1 cellular context compared by ENCODE assay signal in the genomic region with DNA sequence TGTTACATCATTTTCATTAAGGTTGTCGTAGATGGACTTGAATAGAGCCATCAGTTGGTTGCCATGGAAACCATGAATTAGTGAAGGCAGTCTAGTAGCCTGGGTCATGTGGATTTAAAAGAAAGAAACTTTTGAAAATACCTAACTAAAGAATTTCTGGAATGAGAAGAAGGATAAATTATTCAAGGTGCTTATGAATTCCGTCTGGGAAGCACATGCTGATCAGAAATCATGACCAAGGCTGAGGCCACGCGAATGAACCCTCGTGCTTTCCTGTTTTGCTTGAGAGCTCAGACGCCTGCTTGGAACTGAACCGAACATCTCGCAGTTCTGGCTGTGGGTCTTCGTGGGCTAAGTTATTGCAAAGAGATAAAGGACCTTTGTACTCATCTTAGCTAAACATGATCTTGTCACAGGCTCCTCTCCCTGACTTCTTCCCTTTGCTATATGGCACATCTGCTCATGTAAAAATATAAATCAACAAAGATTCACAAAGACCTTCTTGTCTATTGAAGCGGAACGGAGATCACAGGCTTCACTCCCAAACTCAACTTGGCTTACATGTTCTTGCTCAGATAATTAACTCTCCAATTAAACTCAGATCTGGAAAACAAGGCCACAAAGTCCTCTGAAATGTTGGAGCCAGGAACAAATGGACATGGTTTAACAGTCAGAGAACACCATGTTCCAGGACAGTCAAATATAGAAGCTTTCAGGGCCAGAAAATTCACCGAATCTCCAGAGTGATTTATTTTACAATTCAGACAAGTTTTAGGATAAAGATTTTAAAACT.
TF ChIP-seq lines count a peak whose summit lies in the region.

No MANE protein-coding gene starts in this region.

TF ChIP-seq in GM23338, 12 proteins besides CTCF, POLR2A, EP300 and RAD21 (continued from another document):
- TF ChIP-seq, protein P1, sequence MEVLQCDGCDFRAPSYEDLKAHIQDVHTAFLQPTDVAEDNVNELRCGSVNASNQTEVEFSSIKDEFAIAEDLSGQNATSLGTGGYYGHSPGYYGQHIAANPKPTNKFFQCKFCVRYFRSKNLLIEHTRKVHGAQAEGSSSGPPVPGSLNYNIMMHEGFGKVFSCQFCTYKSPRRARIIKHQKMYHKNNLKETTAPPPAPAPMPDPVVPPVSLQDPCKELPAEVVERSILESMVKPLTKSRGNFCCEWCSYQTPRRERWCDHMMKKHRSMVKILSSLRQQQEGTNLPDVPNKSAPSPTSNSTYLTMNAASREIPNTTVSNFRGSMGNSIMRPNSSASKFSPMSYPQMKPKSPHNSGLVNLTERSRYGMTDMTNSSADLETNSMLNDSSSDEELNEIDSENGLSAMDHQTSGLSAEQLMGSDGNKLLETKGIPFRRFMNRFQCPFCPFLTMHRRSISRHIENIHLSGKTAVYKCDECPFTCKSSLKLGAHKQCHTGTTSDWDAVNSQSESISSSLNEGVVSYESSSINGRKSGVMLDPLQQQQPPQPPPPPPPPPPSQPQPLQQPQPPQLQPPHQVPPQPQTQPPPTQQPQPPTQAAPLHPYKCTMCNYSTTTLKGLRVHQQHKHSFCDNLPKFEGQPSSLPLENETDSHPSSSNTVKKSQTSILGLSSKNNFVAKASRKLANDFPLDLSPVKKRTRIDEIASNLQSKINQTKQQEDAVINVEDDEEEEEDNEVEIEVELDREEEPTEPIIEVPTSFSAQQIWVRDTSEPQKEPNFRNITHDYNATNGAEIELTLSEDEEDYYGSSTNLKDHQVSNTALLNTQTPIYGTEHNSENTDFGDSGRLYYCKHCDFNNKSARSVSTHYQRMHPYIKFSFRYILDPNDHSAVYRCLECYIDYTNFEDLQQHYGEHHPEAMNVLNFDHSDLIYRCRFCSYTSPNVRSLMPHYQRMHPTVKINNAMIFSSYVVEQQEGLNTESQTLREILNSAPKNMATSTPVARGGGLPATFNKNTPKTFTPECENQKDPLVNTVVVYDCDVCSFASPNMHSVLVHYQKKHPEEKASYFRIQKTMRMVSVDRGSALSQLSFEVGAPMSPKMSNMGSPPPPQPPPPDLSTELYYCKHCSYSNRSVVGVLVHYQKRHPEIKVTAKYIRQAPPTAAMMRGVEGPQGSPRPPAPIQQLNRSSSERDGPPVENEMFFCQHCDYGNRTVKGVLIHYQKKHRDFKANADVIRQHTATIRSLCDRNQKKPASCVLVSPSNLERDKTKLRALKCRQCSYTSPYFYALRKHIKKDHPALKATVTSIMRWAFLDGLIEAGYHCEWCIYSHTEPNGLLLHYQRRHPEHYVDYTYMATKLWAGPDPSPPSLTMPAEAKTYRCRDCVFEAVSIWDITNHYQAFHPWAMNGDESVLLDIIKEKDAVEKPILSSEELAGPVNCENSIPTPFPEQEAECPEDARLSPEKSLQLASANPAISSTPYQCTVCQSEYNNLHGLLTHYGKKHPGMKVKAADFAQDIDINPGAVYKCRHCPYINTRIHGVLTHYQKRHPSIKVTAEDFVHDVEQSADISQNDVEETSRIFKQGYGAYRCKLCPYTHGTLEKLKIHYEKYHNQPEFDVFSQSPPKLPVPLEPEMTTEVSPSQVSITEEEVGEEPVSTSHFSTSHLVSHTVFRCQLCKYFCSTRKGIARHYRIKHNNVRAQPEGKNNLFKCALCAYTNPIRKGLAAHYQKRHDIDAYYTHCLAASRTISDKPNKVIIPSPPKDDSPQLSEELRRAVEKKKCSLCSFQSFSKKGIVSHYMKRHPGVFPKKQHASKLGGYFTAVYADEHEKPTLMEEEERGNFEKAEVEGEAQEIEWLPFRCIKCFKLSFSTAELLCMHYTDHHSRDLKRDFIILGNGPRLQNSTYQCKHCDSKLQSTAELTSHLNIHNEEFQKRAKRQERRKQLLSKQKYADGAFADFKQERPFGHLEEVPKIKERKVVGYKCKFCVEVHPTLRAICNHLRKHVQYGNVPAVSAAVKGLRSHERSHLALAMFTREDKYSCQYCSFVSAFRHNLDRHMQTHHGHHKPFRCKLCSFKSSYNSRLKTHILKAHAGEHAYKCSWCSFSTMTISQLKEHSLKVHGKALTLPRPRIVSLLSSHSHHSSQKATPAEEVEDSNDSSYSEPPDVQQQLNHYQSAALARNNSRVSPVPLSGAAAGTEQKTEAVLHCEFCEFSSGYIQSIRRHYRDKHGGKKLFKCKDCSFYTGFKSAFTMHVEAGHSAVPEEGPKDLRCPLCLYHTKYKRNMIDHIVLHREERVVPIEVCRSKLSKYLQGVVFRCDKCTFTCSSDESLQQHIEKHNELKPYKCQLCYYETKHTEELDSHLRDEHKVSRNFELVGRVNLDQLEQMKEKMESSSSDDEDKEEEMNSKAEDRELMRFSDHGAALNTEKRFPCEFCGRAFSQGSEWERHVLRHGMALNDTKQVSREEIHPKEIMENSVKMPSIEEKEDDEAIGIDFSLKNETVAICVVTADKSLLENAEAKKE (CRISPR knock-in tag; IDR thresholded peaks at IDR 0.05), result no peak
- no peak for TF ChIP-seq ZNF331 (CRISPR knock-in tag; IDR thresholded peaks at IDR 0.05; ENCODE audit: low read depth)
- no peak for TF ChIP-seq POLR2AphosphoS5 (IDR thresholded peaks at IDR 0.05; ENCODE audit: low read depth)
